Comparison of ENCODE assay signal across 6 cellular contexts in genomic region chr16:61195006-61195405, GRCh38.
"Had no signal": no experiment of that assay in that cellular context is flagged by ENCODE, and none has a peak within 500 bp of the region (broad histone marks: within the 10 kb centered on the region; RNA-seq: fewer than 3 reads in every experiment).

No MANE protein-coding gene starts in this region.

- H3K4me2 ChIP-seq: GM23338 had no signal

- H3K4me3 Mint-ChIP-seq: GM23338, H9 had no signal

- H3K27ac Mint-ChIP-seq: GM23338, H9 had no signal

- H3K4me1 Mint-ChIP-seq: GM23338, H9 had no signal

- ATAC-seq: GM23338, K562 had no signal

- H2AFZ ChIP-seq: GM23338 had no signal

- DNase-seq: H9, HCEC 1CT, IMR-90, KG1 had no signal

- H3K4me3 ChIP-seq: GM23338, K562 had no signal
